In the genomic region with DNA sequence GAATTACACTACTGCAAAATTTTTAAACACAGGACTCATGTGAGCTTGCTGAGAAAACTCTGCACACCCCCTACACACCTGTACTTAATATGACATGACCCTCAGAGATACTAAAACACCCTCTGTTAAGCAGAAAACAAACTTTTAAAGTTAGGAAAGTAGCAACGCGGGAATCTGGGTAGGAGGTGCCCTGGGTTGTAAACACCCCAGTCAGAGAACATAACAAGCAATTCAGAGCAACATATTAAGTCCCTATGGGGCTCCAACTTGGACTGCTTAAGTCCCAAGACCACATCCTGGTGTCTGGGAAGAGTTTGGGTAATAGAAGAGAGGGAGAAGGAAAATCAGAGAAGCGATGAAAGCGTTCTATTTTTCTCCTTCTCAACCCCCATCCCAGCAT, we compare ENCODE assay signal across 7 cellular contexts. TPM values are rescaled to one million over a fixed set of nuclear protein-coding genes. Genes with fewer than 3 reads are reported as not detected.
DNase-seq lines count a peak whose midpoint lies in the region; ATAC-seq and TF ChIP-seq lines count a peak whose summit lies in the region.

No MANE protein-coding gene starts in this region.

- 30% methylated on average over 4 of the region's 4 CpGs for WGBS in right cardiac atrium

- no peaks in the 10 kb centered on the region for H3K9me3 Mint-ChIP-seq in activated CD4-positive, alpha-beta memory T cell treated with anti-CD3 and anti-CD28 coated beads for 36 hours
- no peaks in the 10 kb centered on the region for H3K9me3 Mint-ChIP-seq in stimulated activated effector memory CD8-positive, alpha-beta T cell treated with anti-CD3 and anti-CD28 coated beads, Interleukin-12 subunit alpha, Interleukin-12 subunit beta, amount 100 ng/mL, for 72 hours

- CTCF ChIA-PET in activated CD4-positive, alpha-beta memory T cell treated with anti-CD3 and anti-CD28 coated beads for 36 hours (lab: Charles Lee), result interaction anchor here (1.5 to 3.9 kb wide), 5 partner anchors 51 to 122 kb away, joined by 4 to 17 read pairs (median 8); partner anchors contain the start of gene ATP5MC2

- H3K27ac ChIP-seq in right cardiac atrium (ENCODE audit: low read length), result peak overlapping the region; percentile 91

- peak overlapping the region; percentile 94 for H3K27ac Mint-ChIP-seq in activated CD4-positive, alpha-beta memory T cell treated with anti-CD3 and anti-CD28 coated beads for 36 hours
- H3K27ac Mint-ChIP-seq in stimulated activated effector memory CD8-positive, alpha-beta T cell treated with anti-CD3 and anti-CD28 coated beads, Interleukin-12 subunit alpha, Interleukin-12 subunit beta, amount 100 ng/mL, for 72 hours, result peak overlapping the region; percentile 98

- intact Hi-C loops in activated CD4-positive, alpha-beta memory T cell treated with anti-CD3 and anti-CD28 coated beads for 36 hours (cut with micrococcal nuclease), result no loop called here
- intact Hi-C loops in right cardiac atrium (cut with DNase I), result loop anchor here in 3 of 4 donors (5.0 to 10.0 kb wide), 2 partner anchors 50 to 52 kb away; partner anchors contain the start of gene ATP5MC2 (in 3 of the 3)

- no peaks in the 10 kb centered on the region for H3K9me3 ChIP-seq in right cardiac atrium (ENCODE audit: control insufficient read depth, low read length)

- H3K36me3 Mint-ChIP-seq in activated CD4-positive, alpha-beta memory T cell treated with anti-CD3 and anti-CD28 coated beads for 36 hours, result peaks cover 2% of the 10 kb centered on the region
- H3K36me3 Mint-ChIP-seq in stimulated activated effector memory CD8-positive, alpha-beta T cell treated with anti-CD3 and anti-CD28 coated beads, Interleukin-12 subunit alpha, Interleukin-12 subunit beta, amount 100 ng/mL, for 72 hours, result peaks cover 23% of the 10 kb centered on the region

- POLR2A ChIA-PET in activated CD4-positive, alpha-beta memory T cell treated with anti-CD3 and anti-CD28 coated beads for 36 hours (lab: Charles Lee), result no interaction called here

- H3K4me1 Mint-ChIP-seq in activated CD4-positive, alpha-beta memory T cell treated with anti-CD3 and anti-CD28 coated beads for 36 hours (ENCODE audit: low read depth), result peaks cover 43% of the 10 kb centered on the region
- peaks cover 33% of the 10 kb centered on the region for H3K4me1 Mint-ChIP-seq in stimulated activated effector memory CD8-positive, alpha-beta T cell treated with anti-CD3 and anti-CD28 coated beads, Interleukin-12 subunit alpha, Interleukin-12 subunit beta, amount 100 ng/mL, for 72 hours

- no peaks in the 10 kb centered on the region for H3K27me3 ChIP-seq in right cardiac atrium (ENCODE audit: control insufficient read depth, insufficient read depth)

- peak overlapping the region; percentile 97 for H3K4me3 Mint-ChIP-seq in activated CD4-positive, alpha-beta memory T cell treated with anti-CD3 and anti-CD28 coated beads for 36 hours
- peak overlapping the region; percentile 99 for H3K4me3 Mint-ChIP-seq in stimulated activated effector memory CD8-positive, alpha-beta T cell treated with anti-CD3 and anti-CD28 coated beads, Interleukin-12 subunit alpha, Interleukin-12 subunit beta, amount 100 ng/mL, for 72 hours

- no peak for TF ChIP-seq CTCF in HFF-Myc (IDR thresholded peaks at IDR 0.05; ENCODE audit: low read depth, low read length, missing control alignments)

- H3K4me1 ChIP-seq in right cardiac atrium (ENCODE audit: control insufficient read depth, insufficient read depth, low read length), result peaks cover 3% of the 10 kb centered on the region

- no peak for ATAC-seq in right cardiac atrium
- no peak for ATAC-seq in stimulated activated effector memory CD8-positive, alpha-beta T cell treated with anti-CD3 and anti-CD28 coated beads, Interleukin-12 subunit alpha, Interleukin-12 subunit beta, amount 100 ng/mL, for 72 hours

- H3K4me3 ChIP-seq in HFF-Myc (replicated peaks; ENCODE audit: low read depth, low read length) (peak overlapping the region; percentile 56), right cardiac atrium (ENCODE audit: low read length) (peak overlapping the region; percentile 63)

- H3K27me3 Mint-ChIP-seq in activated CD4-positive, alpha-beta memory T cell treated with anti-CD3 and anti-CD28 coated beads for 36 hours, result no peaks in the 10 kb centered on the region

- DNase-seq in HFF-Myc (ENCODE audit: extremely low read depth, low read depth) (no peak), right cardiac atrium (no peak), superior temporal gyrus (ENCODE audit: extremely low spot score) (no peak), amygdala (lab: John Stamatoyannopoulos, UW) (no peak), NCI-H345 (lab: John Stamatoyannopoulos, UW) (no peak)
- DNase-seq in activated CD4-positive, alpha-beta memory T cell treated with anti-CD3 and anti-CD28 coated beads for 36 hours, result no peak
- no peak for DNase-seq in stimulated activated effector memory CD8-positive, alpha-beta T cell treated with anti-CD3 and anti-CD28 coated beads, Interleukin-12 subunit alpha, Interleukin-12 subunit beta, amount 100 ng/mL, for 72 hours (ENCODE audit: low spot score in 2 of 2)

RNA-seq across cellular contexts. Expression of gene ATF7, which starts 1.2 kb away (rescaled TPM):
- 10 to 100 TPM; 19.3 to 20.7 TPM for total RNA-seq in activated CD4-positive, alpha-beta memory T cell treated with anti-CD3 and anti-CD28 coated beads for 36 hours
- total RNA-seq in right cardiac atrium, result 10 to 100 TPM; 30.7 to 36.9 (median 33.3) TPM
- 22.8 TPM for polyA plus RNA-seq in right cardiac atrium

RNA-seq across cellular contexts. Expression of gene ATP5MC2, which starts 50.9 kb away (rescaled TPM):
- total RNA-seq in activated CD4-positive, alpha-beta memory T cell treated with anti-CD3 and anti-CD28 coated beads for 36 hours, result 100 to 1,000 TPM; 378 TPM
- 100 to 1,000 TPM; 397 to 507 (median 497) TPM for total RNA-seq in right cardiac atrium
- polyA plus RNA-seq in right cardiac atrium, result 740 TPM
